Comparison of ENCODE assay signal across 1 cellular context in the genomic region with DNA sequence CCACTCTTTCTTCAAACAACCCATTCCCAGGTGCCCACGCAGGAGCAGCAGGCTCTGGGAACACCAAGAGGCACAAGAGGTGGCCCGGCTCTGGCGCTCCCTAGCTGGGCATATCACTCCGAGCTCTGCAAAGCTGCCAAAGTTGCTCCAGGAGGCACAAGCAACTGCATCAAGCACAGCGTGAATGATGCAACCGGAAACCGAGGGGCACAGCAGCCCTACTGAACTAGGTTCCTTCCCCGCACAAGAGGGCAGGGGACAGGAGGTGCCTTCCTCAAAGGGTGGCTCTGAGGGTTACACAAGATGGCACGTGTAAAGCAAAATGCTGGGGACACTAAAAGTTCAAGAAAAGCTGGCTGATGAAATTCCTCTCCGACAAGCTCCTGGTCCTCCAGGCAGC.
TF ChIP-seq lines count a peak whose summit lies in the region.

No MANE protein-coding gene starts in this region.

TF ChIP-seq in GM12878, 131 proteins besides CTCF, POLR2A, EP300 and RAD21 (continued from another document):
- no peak for TF ChIP-seq TAF1 (IDR thresholded peaks at IDR 0.05; ENCODE audit: borderline replicate concordance, low read depth, low read length)
- TF ChIP-seq SIX5 (IDR thresholded peaks at IDR 0.05; ENCODE audit: low read depth, low read length, severe bottlenecking): no peak
- no peak for TF ChIP-seq NFIC (IDR thresholded peaks at IDR 0.05; ENCODE audit: low read depth, low read length)
- TF ChIP-seq DPF2 (IDR thresholded peaks at IDR 0.05): no peak
- no peak for TF ChIP-seq RFX5 (IDR thresholded peaks at IDR 0.05; ENCODE audit: low read depth, low read length)
- no peak for TF ChIP-seq MEF2B (IDR thresholded peaks at IDR 0.05; ENCODE audit: partially characterized antibody, poor library complexity, severe bottlenecking)
- no peak for TF ChIP-seq TCF12 (IDR thresholded peaks at IDR 0.05; ENCODE audit: low read depth, low read length)
- no peak for TF ChIP-seq HDGF (IDR thresholded peaks at IDR 0.05)
- no peak for TF ChIP-seq MTA2 (IDR thresholded peaks at IDR 0.05; ENCODE audit: low read depth)
- TF ChIP-seq POLR2AphosphoS5 (IDR thresholded peaks at IDR 0.05; ENCODE audit: low read length): no peak
- TF ChIP-seq KAT2A (conservative IDR thresholded peaks at IDR 0.05; ENCODE audit: control insufficient read depth, low read depth, low read length): no peak
- TF ChIP-seq FOXM1 (IDR thresholded peaks at IDR 0.05; ENCODE audit: low read depth, low read length): no peak
